8 cellular contexts compared by ENCODE assay signal in the genomic region with DNA sequence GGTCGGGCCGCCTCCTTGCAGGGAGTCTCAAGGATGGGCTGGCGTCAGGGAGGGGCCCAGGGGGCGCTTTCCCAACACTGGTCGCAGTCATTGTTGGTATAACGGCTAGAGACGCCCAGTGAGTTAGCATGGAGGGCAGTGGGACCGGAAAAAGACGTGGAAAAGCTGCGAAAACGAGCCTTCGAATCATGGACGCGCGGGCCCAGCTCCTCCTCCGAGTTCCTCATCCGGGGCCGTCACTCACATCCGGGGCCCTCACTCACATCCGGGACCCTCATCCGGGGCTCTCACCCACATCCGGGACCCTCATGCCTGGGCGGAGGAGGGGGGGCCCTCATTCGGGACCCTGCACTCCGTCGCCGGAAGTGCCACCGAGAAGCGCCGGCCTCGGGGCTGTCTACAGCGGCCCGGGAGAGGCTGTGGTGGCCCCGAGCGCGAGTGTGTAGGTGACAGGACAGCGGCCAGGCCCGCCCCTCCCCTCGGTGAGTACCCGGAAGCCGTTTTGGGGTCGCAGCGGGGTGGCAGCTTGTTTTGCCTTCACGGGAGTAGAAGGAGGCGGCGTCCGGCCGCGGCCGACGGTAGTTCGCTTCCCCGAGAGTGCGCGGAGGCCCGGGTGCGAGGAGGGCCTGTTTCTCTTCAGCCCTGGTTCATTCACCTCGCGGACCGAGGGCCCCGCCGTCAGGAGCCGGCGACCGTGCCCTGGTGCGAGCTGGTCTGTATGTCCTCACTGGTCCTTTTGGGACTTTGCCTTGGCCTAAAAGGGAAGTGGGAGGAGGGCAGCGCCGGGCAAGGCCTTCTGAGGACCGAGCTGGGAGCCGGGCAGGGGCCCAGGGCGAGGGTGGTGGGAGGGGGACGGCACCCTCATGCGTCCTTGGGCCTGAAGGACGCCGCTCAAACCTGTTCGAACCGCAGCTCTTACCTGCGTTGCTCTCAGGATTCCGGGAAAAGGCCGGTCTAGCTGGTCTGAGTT. TPM values are rescaled to one million over a fixed set of nuclear protein-coding genes. Genes with fewer than 3 reads are reported as not detected.
DNase-seq lines count a peak whose midpoint lies in the region; ATAC-seq and TF ChIP-seq lines count a peak whose summit lies in the region.

Gene ZNF655 (plus strand): TSS at position 337 of the 970 bp plus-strand sequence. CDS start 1,918 bp downstream, outside the sequence.

- H3K27me3 ChIP-seq in colonic mucosa = no peaks in the 10 kb centered on the region
- no peaks in the 10 kb centered on the region for H3K27me3 ChIP-seq in layer of hippocampus (ENCODE audit: control insufficient read depth, insufficient read depth, low read length)

- no peak; the same call in 1 of the 2 replicates for TF ChIP-seq CTCF in AG09319 (IDR thresholded peaks at IDR 0.05; ENCODE audit: low read depth, low read length)
- TF ChIP-seq CTCF in colonic mucosa (IDR thresholded peaks at IDR 0.05) = no peak

- ATAC-seq in GM19035 (IDR thresholded peaks at IDR 0.05; ENCODE audit: unreplicated experiment) (peak; percentile 80), HG03342 (IDR thresholded peaks at IDR 0.05; ENCODE audit: unreplicated experiment) (peak; percentile 81)

- peak within 1 kb of the TSS; percentile 80 to 99 for H3K9ac ChIP-seq in colonic mucosa (ENCODE audit: low read depth in 2 of 2, low read length in 2 of 2)

- H3K27me3 Mint-ChIP-seq in activated CD4-positive, alpha-beta T cell treated with anti-CD3 and anti-CD28 coated beads, Interleukin-2, amount 10 ng/mL, durations not matched to agents 24 days and 14 days = no peaks in the 10 kb centered on the region

- peaks cover 66% of the 10 kb centered on the region for H3K36me3 Mint-ChIP-seq in activated CD4-positive, alpha-beta T cell treated with anti-CD3 and anti-CD28 coated beads, Interleukin-2, amount 10 ng/mL, durations not matched to agents 24 days and 14 days (ENCODE audit: low read depth)

- H3K4me3 ChIP-seq in colonic mucosa = peak within 1 kb of the TSS; percentile 75

- H3K4me1 ChIP-seq in colonic mucosa = no peaks in the 10 kb centered on the region

- peak within 1 kb of the TSS; percentile 99 for H3K27ac Mint-ChIP-seq in activated CD4-positive, alpha-beta T cell treated with anti-CD3 and anti-CD28 coated beads, Interleukin-2, amount 10 ng/mL, durations not matched to agents 24 days and 14 days

- intact Hi-C loops in activated CD4-positive, alpha-beta T cell treated with anti-CD3 and anti-CD28 coated beads, Interleukin-2, amount 10 ng/mL, durations not matched to agents 24 days and 14 days (cut with micrococcal nuclease) = loop anchor here (1.0 to 10.0 kb wide), 7 partner anchors 22 to 526 kb away; partner anchors contain the start of genes BUD31, COPS6, PDAP1 and ZKSCAN1
- intact Hi-C loops in colonic mucosa (cut with DNase I) = loop anchor here (10.0 kb wide), 1 partner anchor 54 kb away; the partner anchor contains the start of genes ZKSCAN5 and ZNF394

- DNase-seq in AG09319 (ENCODE audit: extremely low read depth, low read depth) = peak; percentile 56
- DNase-seq in NCI-H510A (lab: John Stamatoyannopoulos, UW) = peak; percentile 79
- peak; percentile 97 for DNase-seq in activated CD4-positive, alpha-beta T cell treated with anti-CD3 and anti-CD28 coated beads, Interleukin-2, amount 10 ng/mL, durations not matched to agents 24 days and 14 days
- peak; percentile 87 for DNase-seq in colonic mucosa
- DNase-seq in stimulated activated CD4-positive, alpha-beta T cell treated with anti-CD3 and anti-CD28 coated beads, Interleukin-1b, Interleukin-23, amount 100 ng/mL, for 4 hours (ENCODE audit: low read depth in 2 of 2) = peak; percentile 75 to 80

- H3K9me3 ChIP-seq in colonic mucosa = no peaks in the 10 kb centered on the region

- H3K36me3 ChIP-seq in colonic mucosa = peaks cover 3% of the 10 kb centered on the region

- peaks cover 40% of the 10 kb centered on the region for H3K4me1 Mint-ChIP-seq in activated CD4-positive, alpha-beta T cell treated with anti-CD3 and anti-CD28 coated beads, Interleukin-2, amount 10 ng/mL, durations not matched to agents 24 days and 14 days

- H3K9me3 Mint-ChIP-seq in activated CD4-positive, alpha-beta T cell treated with anti-CD3 and anti-CD28 coated beads, Interleukin-2, amount 10 ng/mL, durations not matched to agents 24 days and 14 days = no peaks in the 10 kb centered on the region

- H3K27ac ChIP-seq in colonic mucosa = peak within 1 kb of the TSS; percentile 98
- H3K27ac ChIP-seq in layer of hippocampus (ENCODE audit: low read depth, low read length) = peak within 1 kb of the TSS; percentile 95

- H3K4me3 Mint-ChIP-seq in activated CD4-positive, alpha-beta T cell treated with anti-CD3 and anti-CD28 coated beads, Interleukin-2, amount 10 ng/mL, durations not matched to agents 24 days and 14 days = peak within 1 kb of the TSS; percentile 100

RNA-seq across cellular contexts. Expression of gene ZNF655, which starts in this region (rescaled TPM):
- 76.2 and 76.4 TPM in 2 replicates for total RNA-seq in activated CD4-positive, alpha-beta T cell treated with anti-CD3 and anti-CD28 coated beads, Interleukin-2, amount 10 ng/mL, durations not matched to agents 24 days and 14 days
- total RNA-seq in colonic mucosa = 10 to 100 TPM; 41.8 to 50.7 TPM

Comparison
In these comparisons a context has a peak if more than half of its experiments do, and no peak if none do; other contexts are left out.
1. Peak in every context shown above with its lines: DNase-seq, ATAC-seq, H3K4me3 ChIP-seq and H3K27ac ChIP-seq.